3 cellular contexts compared by ENCODE assay signal in the genomic region with DNA sequence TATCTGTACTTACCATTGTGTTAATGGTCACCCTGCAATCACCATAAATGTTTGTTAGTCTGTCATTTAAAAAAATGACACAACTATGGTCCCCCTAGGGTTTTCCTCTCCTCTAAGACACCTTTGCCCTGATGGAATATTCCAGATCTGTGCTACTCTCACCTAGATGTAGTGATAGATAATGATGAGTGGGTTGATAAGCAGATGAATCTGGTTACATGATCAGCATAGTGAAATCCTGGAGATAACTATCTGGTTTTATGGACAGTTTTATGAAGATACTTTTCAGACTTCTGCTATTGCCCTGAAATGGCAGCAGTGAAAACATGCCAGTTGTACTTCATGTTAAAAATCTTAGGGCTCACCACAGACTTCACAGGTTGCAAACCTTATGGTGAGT.
"Had no signal": no experiment of that assay in that cellular context is flagged by ENCODE, and none has a peak within 500 bp of the region (broad histone marks: within the 10 kb centered on the region; RNA-seq: fewer than 3 reads in every experiment).

No MANE protein-coding gene starts in this region.

- ATAC-seq: GM12878 had no signal

- DNase-seq: GDM1, GF-D8 had no signal
